Comparison of ENCODE assay signal across 24 cellular contexts in genomic region chr5:35879649-35880048, GRCh38. TPM values are rescaled to one million over a fixed set of nuclear protein-coding genes. Genes with fewer than 3 reads are reported as not detected.
"Had no signal": no experiment of that assay in that cellular context is flagged by ENCODE, and none has a peak within 500 bp of the region (broad histone marks: within the 10 kb centered on the region; RNA-seq: fewer than 3 reads in every experiment).

No MANE protein-coding gene starts in this region.

- H3K9me3 ChIP-seq: gastrocnemius medialis, heart left ventricle, right atrium auricular region, suprapubic skin, upper lobe of left lung had no signal

- H3K4me3 ChIP-seq: gastrocnemius medialis, heart left ventricle, right atrium auricular region, SK-N-MC, suprapubic skin, upper lobe of left lung had no signal

- H3K36me3 ChIP-seq: gastrocnemius medialis, right atrium auricular region, suprapubic skin had no signal

- H3K27me3 ChIP-seq: gastrocnemius medialis, heart left ventricle, right atrium auricular region, suprapubic skin, upper lobe of left lung had no signal

- H3K27me3 Mint-ChIP-seq: activated T-helper 17 cell treated with anti-CD3 and anti-CD28 coated beads, Interleukin-2, amount 50 U/mL, for 72 hours; natural killer cell treated with Interleukin-12 subunit alpha and Interleukin-12 subunit beta and Interleukin-15 and Interleukin-18, amount 100 ng/mL, for 72 hours had no signal

- H3K4me1 ChIP-seq: gastrocnemius medialis, right atrium auricular region had no signal

- ATAC-seq: activated T-helper 17 cell treated with anti-CD3 and anti-CD28 coated beads, Interleukin-2, amount 50 U/mL, for 72 hours; gastrocnemius medialis; heart left ventricle; natural killer cell treated with Interleukin-12 subunit alpha and Interleukin-12 subunit beta and Interleukin-15 and Interleukin-18, amount 100 ng/mL, for 72 hours had no signal

- DNase-seq: activated CD8-positive, alpha-beta memory T cell treated with anti-CD3 and anti-CD28 coated beads, Interleukin-2, amount 50 U/mL, for 48 hours; endodermal cell; gastrocnemius medialis; heart left ventricle; immature natural killer cell; mesenchymal stem cell; posterior cingulate gyrus; stimulated activated CD4-positive, alpha-beta T cell treated with anti-CD3 and anti-CD28 coated beads, Interleukin-2, amount 100 ng/mL, for 48 hours; stimulated activated naive CD4-positive, alpha-beta T cell; upper lobe of left lung had no signal

- H3K4me3 Mint-ChIP-seq: endodermal cell; immature natural killer cell; natural killer cell treated with Interleukin-12 subunit alpha and Interleukin-12 subunit beta and Interleukin-15 and Interleukin-18, amount 100 ng/mL, for 72 hours had no signal

- H3K27ac Mint-ChIP-seq: endodermal cell; natural killer cell treated with Interleukin-12 subunit alpha and Interleukin-12 subunit beta and Interleukin-15 and Interleukin-18, amount 100 ng/mL, for 72 hours had no signal

- H3K9me3 Mint-ChIP-seq: endodermal cell had no signal

- H3K27ac ChIP-seq: gastrocnemius medialis, right atrium auricular region, SK-N-MC, suprapubic skin, upper lobe of left lung had no signal

RNA-seq across cellular contexts. Expression of gene CAPSL, which starts 58.8 kb away (rescaled TPM):
- total RNA-seq: astrocyte; bronchial epithelial cell; chondrocyte; dermis microvascular lymphatic vessel endothelial cell; endodermal cell; epithelial cell of proximal tubule; gastrocnemius medialis; heart left ventricle; mucosa of gallbladder; natural killer cell treated with Interleukin-12 subunit alpha and Interleukin-12 subunit beta and Interleukin-15 and Interleukin-18, amount 100 ng/mL, for 72 hours; right atrium auricular region; skeletal muscle tissue; suprapubic skin had no signal
- polyA plus RNA-seq: adipose tissue, heart left ventricle, immature natural killer cell, liver had no signal
